9 cellular contexts compared by ENCODE assay signal in genomic region chr4:113758361-113758760, GRCh38. TPM values are rescaled to one million over a fixed set of nuclear protein-coding genes. Genes with fewer than 3 reads are reported as not detected.
DNase-seq lines count a peak whose midpoint lies in the region; ATAC-seq and TF ChIP-seq lines count a peak whose summit lies in the region.
"Had no signal": no experiment of that assay in that cellular context is flagged by ENCODE, and none has a peak within 500 bp of the region (broad histone marks: within the 10 kb centered on the region; RNA-seq: fewer than 3 reads in every experiment).

No MANE protein-coding gene starts in this region.

- peaks cover 0 to 29% of the 10 kb centered on the region in 2 donors for H3K4me1 ChIP-seq in ascending aorta
- peaks cover 8 to 17% of the 10 kb centered on the region in 2 donors for H3K4me1 ChIP-seq in naive thymus-derived CD4-positive, alpha-beta T cell (ENCODE audit: control insufficient read depth in 2 of 2, insufficient read depth in 2 of 2, low read length in 2 of 2)

- POLR2A ChIA-PET in BJ (lab: Charles Lee): no interaction called here
- POLR2A ChIA-PET in naive thymus-derived CD4-positive, alpha-beta T cell (lab: Charles Lee): no interaction called here

- no peaks in the 10 kb centered on the region; the same call in 1 of the 2 replicates for H3K27me3 Mint-ChIP-seq in HFFc6 (ENCODE audit: insufficient read depth)
- peaks cover 0 to 3% (median 0%) of the 10 kb centered on the region in 5 donors for H3K27me3 Mint-ChIP-seq in naive thymus-derived CD4-positive, alpha-beta T cell

- no peaks in the 10 kb centered on the region for H3K9me3 Mint-ChIP-seq in HFFc6
- peaks cover 0 to 7% (median 0%) of the 10 kb centered on the region in 11 donors for H3K9me3 Mint-ChIP-seq in naive thymus-derived CD4-positive, alpha-beta T cell

- CTCF ChIA-PET in BJ (lab: Yijun Ruan, JAX): interaction anchor here (1.5 kb wide), 1 partner anchor 363 kb away, joined by 6 read pairs; no protein-coding TSS in a partner anchor
- CTCF ChIA-PET in naive thymus-derived CD4-positive, alpha-beta T cell (lab: Charles Lee): interaction anchor here (0.6 kb wide), 1 partner anchor 226 kb away, joined by 3 read pairs; no protein-coding TSS in a partner anchor

- peak overlapping the region; percentile 75 for H3K27ac Mint-ChIP-seq in HFFc6
- peak overlapping the region in 3 of 9 donors; percentile 31 to 98 (median 65) for H3K27ac Mint-ChIP-seq in naive thymus-derived CD4-positive, alpha-beta T cell

- no peaks in the 10 kb centered on the region for H3K27me3 ChIP-seq in BJ (ENCODE audit: control insufficient read depth, insufficient read depth, low read length)
- no peaks in the 10 kb centered on the region for H3K27me3 ChIP-seq in ascending aorta
- no peaks in the 10 kb centered on the region for H3K27me3 ChIP-seq in naive thymus-derived CD4-positive, alpha-beta T cell (ENCODE audit: control insufficient read depth in 2 of 2, insufficient read depth in 2 of 2, low read length in 2 of 2)

- no peak for ATAC-seq in naive thymus-derived CD4-positive, alpha-beta T cell
- no peak for ATAC-seq in GM19395 (IDR thresholded peaks at IDR 0.05; ENCODE audit: unreplicated experiment)
- no peak for ATAC-seq in HG02763 (IDR thresholded peaks at IDR 0.05; ENCODE audit: unreplicated experiment)
- no peak for ATAC-seq in GM18498 (IDR thresholded peaks at IDR 0.05; ENCODE audit: unreplicated experiment)

- peak overlapping the region; percentile 89 for H3K4me3 ChIP-seq in BJ (ENCODE audit: low read depth, low read length)
- H3K4me3 ChIP-seq in ascending aorta: peak overlapping the region in 1 of 2 donors; percentile 80
- H3K4me3 ChIP-seq in naive thymus-derived CD4-positive, alpha-beta T cell (ENCODE audit: low read length): no peak overlapping the region

- peaks cover 47% of the 10 kb centered on the region for H3K4me1 Mint-ChIP-seq in HFFc6 (ENCODE audit: low read depth)
- peaks cover 19 to 76% (median 59%) of the 10 kb centered on the region in 7 donors for H3K4me1 Mint-ChIP-seq in naive thymus-derived CD4-positive, alpha-beta T cell

- DNase-seq in BJ (ENCODE audit: low read depth) (peak; percentile 95), HFFc6 (peak; percentile 83), ascending aorta (ENCODE audit: low spot score in 2 of 2) (no peak), islet precursor cell (no peak)
- no peak for DNase-seq in naive thymus-derived CD4-positive, alpha-beta T cell
- DNase-seq: NCI-H748 treated with DMSO at 0.1 percent for 48 hours had no signal

- H3K36me3 Mint-ChIP-seq in HFFc6 (ENCODE audit: low read depth): peaks cover 15% of the 10 kb centered on the region
- H3K36me3 Mint-ChIP-seq in naive thymus-derived CD4-positive, alpha-beta T cell: peaks cover 0 to 16% (median 14%) of the 10 kb centered on the region in 5 donors

- H3K27ac ChIP-seq in ascending aorta: peak overlapping the region; percentile 24 to 97
- no peak overlapping the region for H3K27ac ChIP-seq in naive thymus-derived CD4-positive, alpha-beta T cell (ENCODE audit: low read depth, low read length)

- H3K36me3 ChIP-seq in BJ (ENCODE audit: control insufficient read depth, insufficient read depth, low read length) (no peaks in the 10 kb centered on the region), ascending aorta (no peaks in the 10 kb centered on the region)
- H3K36me3 ChIP-seq in naive thymus-derived CD4-positive, alpha-beta T cell (ENCODE audit: control insufficient read depth in 2 of 3, insufficient read depth in 3 of 3, low read length in 3 of 3): no peaks in the 10 kb centered on the region

- TF ChIP-seq CTCF in BJ (IDR thresholded peaks at IDR 0.05; ENCODE audit: insufficient read depth, low read depth, low read length) (no peak), HFFc6 (IDR thresholded peaks at IDR 0.05) (no peak), ascending aorta (IDR thresholded peaks at IDR 0.05) (no peak)

- H3K4me3 Mint-ChIP-seq in HFFc6: peak overlapping the region; percentile 99
- H3K4me3 Mint-ChIP-seq in naive thymus-derived CD4-positive, alpha-beta T cell: peak overlapping the region in 9 of 10 donors; percentile 46 to 100 (median 76)

- H3K9me3 ChIP-seq in ascending aorta: no peaks in the 10 kb centered on the region
- no peaks in the 10 kb centered on the region for H3K9me3 ChIP-seq in naive thymus-derived CD4-positive, alpha-beta T cell (ENCODE audit: control insufficient read depth in 2 of 3, low read length in 3 of 3)

- intact Hi-C loops in ascending aorta (cut with DNase I): no loop called here
- intact Hi-C loops in naive thymus-derived CD4-positive, alpha-beta T cell (cut with micrococcal nuclease): loop anchor here (2.0 to 5.0 kb wide), 2 partner anchors 16 to 191 kb away; no protein-coding TSS in a partner anchor

RNA-seq across cellular contexts. Expression of gene CAMK2D, which starts 3.2 kb away (rescaled TPM):
- polyA plus RNA-seq in BJ (2011; rRNA removed): 41.8 and 69.6 TPM in 2 replicates
- polyA minus RNA-seq in BJ (2011; rRNA and poly(A)+ RNA removed): 48.1 and 49.1 TPM in 2 replicates
- total RNA-seq in HFFc6 (2021; fragmentation: NEBNext Ultra II Directional; extraction: Animal tissue kit (Norgen Biotek cat#: 25700)): 100 to 1,000 TPM in 1 of 6 experiments, 10 to 100 TPM in 5; 83.7 to 102 (median 94.1) TPM
- 23.8 TPM for total RNA-seq in ascending aorta
- total RNA-seq in naive thymus-derived CD4-positive, alpha-beta T cell: 10 to 100 TPM; 35.8 to 41.2 (median 40.0) TPM
- polyA plus RNA-seq in naive thymus-derived CD4-positive, alpha-beta T cell: 10 to 100 TPM; 13.5 to 13.8 TPM

Comparison
In these comparisons a context has a peak if more than half of its experiments do, and no peak if none do; other contexts are left out.
1. DNase-seq: peak in BJ (single experiment) and HFFc6 (single experiment); none in ascending aorta (0 of 2), naive thymus-derived CD4-positive, alpha-beta T cell (0 of 9) and islet precursor cell (single experiment).